6 cellular contexts compared by ENCODE assay signal in genomic region chr1:46341222-46342083, GRCh38. TPM values are rescaled to one million over a fixed set of nuclear protein-coding genes. Genes with fewer than 3 reads are reported as not detected.
DNase-seq lines count a peak whose midpoint lies in the region; TF ChIP-seq lines count a peak whose summit lies in the region.

No MANE protein-coding gene starts in this region.

- no peak for TF ChIP-seq CTCF in OCI-LY7 (conservative IDR thresholded peaks at IDR 0.05; ENCODE audit: low read length)

- intact Hi-C loops in OCI-LY7 (cut with micrococcal nuclease; ENCODE audit: unreplicated experiment) = loop anchor here (2.0 kb wide), 2 partner anchors 39 to 95 kb away; partner anchors contain the start of genes LRRC41, RAD54L and UQCRH

- no peaks in the 10 kb centered on the region for H4K20me1 ChIP-seq in OCI-LY7 (ENCODE audit: insufficient read depth, low read length)

- peak overlapping the region; percentile 81; the same call in 1 of the 2 replicates for H2AFZ ChIP-seq in OCI-LY7 (ENCODE audit: low read length)

- POLR2A ChIA-PET in OCI-LY7 (lab: Charles Lee) = interaction anchor here (0.5 to 2.7 kb wide), 4 partner anchors 15 to 287 kb away, joined by 3 to 13 read pairs (median 7); no protein-coding TSS in a partner anchor

- 50 to 51% methylated on average over 31 of the region's 31 CpGs for WGBS in esophagus, 2 donors

- DNase-seq in OCI-LY7 (ENCODE audit: low spot score) (no peak), NOMO-1 (lab: John Stamatoyannopoulos, UW; ENCODE audit: unreplicated experiment in 2 of 2) (no peak), HT-29 (ENCODE audit: low spot score) (no peak), NCI-H524 (lab: John Stamatoyannopoulos, UW) (no peak)

- peak overlapping the region; percentile 61 for H3K27ac ChIP-seq in OCI-LY7 (ENCODE audit: low read depth, low read length, poor library complexity, severe bottlenecking)
- peak overlapping the region; percentile 96 to 99 for H3K27ac ChIP-seq in esophagus (ENCODE audit: low read depth in 2 of 2, low read length in 1 of 2)
- peak overlapping the region in 20 of 21 experiments; percentile 83 to 97 (median 92) for H3K27ac ChIP-seq in skin epidermis

- peaks cover 22% of the 10 kb centered on the region for H3K4me1 ChIP-seq in OCI-LY7 (ENCODE audit: insufficient read depth, low read length, poor library complexity, severe bottlenecking)
- peaks cover 5 to 8% of the 10 kb centered on the region in 2 donors for H3K4me1 ChIP-seq in esophagus (ENCODE audit: control insufficient read depth in 2 of 2, insufficient read depth in 2 of 2, low read length in 1 of 2)

- H3K36me3 ChIP-seq in OCI-LY7 (ENCODE audit: insufficient read depth, low read length) (peaks cover 38% of the 10 kb centered on the region), esophagus (ENCODE audit: control insufficient read depth in 2 of 2, insufficient read depth in 2 of 2, low read length in 1 of 2) (peaks cover 3 to 6% of the 10 kb centered on the region in 2 donors)

- H3K4me3 ChIP-seq in OCI-LY7 (ENCODE audit: low read depth, low read length, poor library complexity, severe bottlenecking) (peak overlapping the region; percentile 80), esophagus (ENCODE audit: low read depth in 1 of 2, low read length in 2 of 2) (peak overlapping the region; percentile 64 to 79), skin epidermis (peak overlapping the region; percentile 45 to 78 (median 51))

- H3K9me3 ChIP-seq in OCI-LY7 (ENCODE audit: low read length) (no peaks in the 10 kb centered on the region), esophagus (ENCODE audit: control insufficient read depth in 2 of 2, insufficient read depth in 1 of 2, low read depth in 1 of 2, low read length in 1 of 2) (no peaks in the 10 kb centered on the region)

- peaks cover 24% of the 10 kb centered on the region; the same call in 1 of the 2 replicates for H3K79me2 ChIP-seq in OCI-LY7 (ENCODE audit: insufficient read depth, low read depth, low read length)

- peak overlapping the region; percentile 90 for H3K4me2 ChIP-seq in OCI-LY7 (ENCODE audit: low read length)

- BruUV-seq in OCI-LY7 (replicated peaks; lab: Mats Ljungman, UMichigan) = no TSS peak

- no peaks in the 10 kb centered on the region for H3K9me2 ChIP-seq in OCI-LY7 (ENCODE audit: insufficient read depth, low read length)

- H3K27me3 ChIP-seq in esophagus (ENCODE audit: control insufficient read depth in 1 of 2, insufficient read depth in 2 of 2, low read length in 2 of 2) = no peaks in the 10 kb centered on the region

- CTCF ChIA-PET in OCI-LY7 (lab: Charles Lee; ENCODE audit: unreplicated experiment) = interaction anchor here (0.8 kb wide), 1 partner anchor 13 kb away, joined by 3 read pairs; no protein-coding TSS in a partner anchor

RNA-seq across cellular contexts. Expression of gene NSUN4, which starts 0.8 kb away (rescaled TPM):
- total RNA-seq in OCI-LY7 (2014; rRNA removed; shearing (Covaris generic)) = 13.2 and 26.6 TPM in 2 replicates
- total RNA-seq in OCI-LY7 (2022) = 29.8 and 33.5 TPM in 2 replicates
- 10 to 100 TPM in 1 of 2 donors, 1 to 10 TPM in 1; 6.6 to 12.5 TPM for polyA plus RNA-seq in esophagus
- total RNA-seq in HT-29 (2014; rRNA removed; shearing (Covaris generic)) = 6.8 and 24.8 TPM in 2 replicates

RNA-seq across cellular contexts. Expression of gene UQCRH, which starts 38.0 kb away (rescaled TPM):
- 693 and 1,106 TPM in 2 replicates for total RNA-seq in OCI-LY7 (2014; rRNA removed; shearing (Covaris generic))
- total RNA-seq in OCI-LY7 (2022) = 450 and 489 TPM in 2 replicates
- 100 to 1,000 TPM; 393 to 498 TPM for polyA plus RNA-seq in esophagus
- 412 and 429 TPM in 2 replicates for total RNA-seq in HT-29 (2014; rRNA removed; shearing (Covaris generic))

RNA-seq across cellular contexts. Expression of gene LRRC41, which starts 38.0 kb away (rescaled TPM):
- 24.1 and 36.8 TPM in 2 replicates for total RNA-seq in OCI-LY7 (2014; rRNA removed; shearing (Covaris generic))
- total RNA-seq in OCI-LY7 (2022) = 43.7 and 48.8 TPM in 2 replicates
- polyA plus RNA-seq in esophagus = 10 to 100 TPM; 17.4 to 32.1 TPM
- total RNA-seq in HT-29 (2014; rRNA removed; shearing (Covaris generic)) = 31.1 and 32.3 TPM in 2 replicates

RNA-seq across cellular contexts. Expression of gene FAAH, which starts 52.7 kb away (rescaled TPM):
- 20.1 and 25.4 TPM in 2 replicates for total RNA-seq in OCI-LY7 (2014; rRNA removed; shearing (Covaris generic))
- total RNA-seq in OCI-LY7 (2022) = 21.9 and 24.8 TPM in 2 replicates
- 10 to 100 TPM; 12.1 to 33.2 TPM for polyA plus RNA-seq in esophagus
- total RNA-seq in HT-29 (2014; rRNA removed; shearing (Covaris generic)) = 53.2 and 62.9 TPM in 2 replicates
